ENCODE assay signal across 25 cellular contexts in genomic region chr3:49183873-49184272, GRCh38. TPM values are rescaled to one million over a fixed set of nuclear protein-coding genes. Genes with fewer than 3 reads are reported as not detected.
"Had no signal": no experiment of that assay in that cellular context is flagged by ENCODE, and none has a peak within 500 bp of the region (broad histone marks: within the 10 kb centered on the region; RNA-seq: fewer than 3 reads in every experiment).

No MANE protein-coding gene starts in this region.

- H3K4me1 Mint-ChIP-seq: mesothelial cell of epicardium; naive B cell; stimulated activated naive B cell treated with anti-CD40 and anti-IgM and Interleukin-4, amounts not matched to agents 10 μg/mL and 1 μg/mL and 100 μg/mL, for 72 hours had no signal

- H3K36me3 ChIP-seq: left ventricle myocardium inferior, ovary, right atrium auricular region, suprapubic skin, thoracic aorta, tibial artery, upper lobe of right lung had no signal

- H3K27ac ChIP-seq: left ventricle myocardium inferior, ovary, right atrium auricular region, skin epidermis, suprapubic skin, thoracic aorta, tibial artery, upper lobe of right lung had no signal

- H3K4me3 ChIP-seq: left ventricle myocardium inferior, lung, ovary, right atrium auricular region, skin epidermis, suprapubic skin, thoracic aorta, tibial artery, upper lobe of right lung had no signal

- H3K27me3 ChIP-seq: ovary, right atrium auricular region, suprapubic skin, tibial artery, upper lobe of right lung had no signal

- H3K9me3 Mint-ChIP-seq: mesothelial cell of epicardium; natural killer cell treated with Interleukin-12 subunit alpha and Interleukin-12 subunit beta and Interleukin-15 and Interleukin-18, amount 100 ng/mL, for 72 hours; stimulated activated naive B cell treated with anti-CD40 and anti-IgM and Interleukin-4, amounts not matched to agents 10 μg/mL and 1 μg/mL and 100 μg/mL, for 72 hours had no signal

- H3K4me3 Mint-ChIP-seq: mesothelial cell of epicardium; naive B cell; natural killer cell treated with Interleukin-12 subunit alpha and Interleukin-12 subunit beta and Interleukin-15 and Interleukin-18, amount 100 ng/mL, for 72 hours; stimulated activated naive B cell treated with anti-CD40 and anti-IgM and Interleukin-4, amounts not matched to agents 10 μg/mL and 1 μg/mL and 100 μg/mL, for 72 hours had no signal

- H3K27me3 Mint-ChIP-seq: progenitor cell of endocrine pancreas had no signal

- H3K36me3 Mint-ChIP-seq: mesothelial cell of epicardium; naive B cell; natural killer cell treated with Interleukin-12 subunit alpha and Interleukin-12 subunit beta and Interleukin-15 and Interleukin-18, amount 100 ng/mL, for 72 hours; stimulated activated naive B cell treated with anti-CD40 and anti-IgM and Interleukin-4, amounts not matched to agents 10 μg/mL and 1 μg/mL and 100 μg/mL, for 72 hours had no signal

- H3K4me1 ChIP-seq: suprapubic skin, tibial artery, upper lobe of right lung had no signal

- H3K27ac Mint-ChIP-seq: mesothelial cell of epicardium; naive B cell; natural killer cell treated with Interleukin-12 subunit alpha and Interleukin-12 subunit beta and Interleukin-15 and Interleukin-18, amount 100 ng/mL, for 72 hours; progenitor cell of endocrine pancreas; stimulated activated naive B cell treated with anti-CD40 and anti-IgM and Interleukin-4, amounts not matched to agents 10 μg/mL and 1 μg/mL and 100 μg/mL, for 72 hours had no signal

- DNase-seq: hippocampal formation; kidney glomerular epithelial cell; left colon; left ventricle myocardium inferior; mesendoderm; naive B cell; ovary; stimulated activated CD4-positive, alpha-beta T cell treated with anti-CD3 and anti-CD28 coated beads, Interleukin-12 subunit alpha, Interleukin-12 subunit beta, amount 100 ng/mL, for 4 hours; stimulated activated CD4-positive, alpha-beta T cell treated with anti-CD3 and anti-CD28 coated beads, Interleukin-15, amount 100 ng/mL, for 24 hours; stimulated activated CD4-positive, alpha-beta T cell treated with anti-CD3 and anti-CD28 coated beads, Interleukin-2, amount 100 ng/mL, for 24 hours; stimulated activated CD4-positive, alpha-beta T cell treated with anti-CD3 and anti-CD28 coated beads, Interleukin-4, amount 100 ng/mL, for 1 hour; stimulated activated naive B cell treated with anti-CD40 and anti-IgM and Interleukin-4, amounts not matched to agents 10 μg/mL and 1 μg/mL and 100 μg/mL, for 72 hours; stimulated activated naive CD8-positive, alpha-beta T cell treated with anti-CD3 and anti-CD28 coated beads, Interleukin-15, Interleukin-2, amounts not matched to agents 100 U/mL and 50 U/mL, for 24 hours; tibial artery; trophoblast cell; upper lobe of right lung had no signal

- H3K9me3 ChIP-seq: left ventricle myocardium inferior, ovary, right atrium auricular region, suprapubic skin, thoracic aorta, tibial artery, upper lobe of right lung had no signal

- ATAC-seq: left colon; natural killer cell treated with Interleukin-12 subunit alpha and Interleukin-12 subunit beta and Interleukin-15 and Interleukin-18, amount 100 ng/mL, for 72 hours; sciatic nerve; stimulated activated naive B cell treated with anti-CD40 and anti-IgM and Interleukin-4, amounts not matched to agents 10 μg/mL and 1 μg/mL and 100 μg/mL, for 72 hours; stimulated activated naive CD8-positive, alpha-beta T cell treated with anti-CD3 and anti-CD28 coated beads, Interleukin-15, Interleukin-2, amounts not matched to agents 100 U/mL and 50 U/mL, for 24 hours; upper lobe of right lung had no signal

RNA-seq across cellular contexts. Expression of gene LAMB2, which starts 51.0 kb away (rescaled TPM):
- total RNA-seq: natural killer cell treated with Interleukin-12 subunit alpha and Interleukin-12 subunit beta and Interleukin-15 and Interleukin-18, amount 100 ng/mL, for 72 hours had no signal
